ENCODE assay signal across 9 cellular contexts in the genomic region with DNA sequence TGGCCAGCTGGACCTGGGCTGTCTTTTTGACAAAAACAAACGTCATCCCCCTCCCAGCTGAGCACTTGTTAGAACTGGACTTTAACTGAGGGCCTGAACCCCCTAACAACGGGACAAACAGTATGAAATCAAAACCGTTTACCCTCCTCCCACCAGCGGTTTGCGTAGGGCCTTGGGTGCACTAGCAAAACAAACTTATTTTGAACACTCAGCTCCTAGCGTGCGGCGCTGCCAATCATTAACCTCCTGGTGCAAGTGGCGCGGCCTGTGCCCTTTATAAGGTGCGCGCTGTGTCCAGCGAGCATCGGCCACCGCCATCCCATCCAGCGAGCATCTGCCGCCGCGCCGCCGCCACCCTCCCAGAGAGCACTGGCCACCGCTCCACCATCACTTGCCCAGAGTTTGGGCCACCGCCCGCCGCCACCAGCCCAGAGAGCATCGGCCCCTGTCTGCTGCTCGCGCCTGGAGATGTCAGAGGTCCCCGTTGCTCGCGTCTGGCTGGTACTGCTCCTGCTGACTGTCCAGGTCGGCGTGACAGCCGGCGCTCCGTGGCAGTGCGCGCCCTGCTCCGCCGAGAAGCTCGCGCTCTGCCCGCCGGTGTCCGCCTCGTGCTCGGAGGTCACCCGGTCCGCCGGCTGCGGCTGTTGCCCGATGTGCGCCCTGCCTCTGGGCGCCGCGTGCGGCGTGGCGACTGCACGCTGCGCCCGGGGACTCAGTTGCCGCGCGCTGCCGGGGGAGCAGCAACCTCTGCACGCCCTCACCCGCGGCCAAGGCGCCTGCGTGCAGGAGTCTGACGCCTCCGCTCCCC. TPM values are rescaled to one million over a fixed set of nuclear protein-coding genes. Genes with fewer than 3 reads are reported as not detected.
DNase-seq lines count a peak whose midpoint lies in the region; ATAC-seq and TF ChIP-seq lines count a peak whose summit lies in the region.
"Had no signal": no experiment of that assay in that cellular context is flagged by ENCODE, and none has a peak within 500 bp of the region (broad histone marks: within the 10 kb centered on the region; RNA-seq: fewer than 3 reads in every experiment).

A gene (plus strand): TSS at position 304 of the 808 bp plus-strand sequence. CDS start 165 bp downstream, at position 469.

- H2BK12ac ChIP-seq in neuronal stem cell (ENCODE audit: low read length), result no peak within 1 kb of the TSS

- peak within 1 kb of the TSS; percentile 87 for H3K27ac ChIP-seq in PC-9
- H3K27ac ChIP-seq in neuronal stem cell (replicated peaks; ENCODE audit: low read length), result no peak within 1 kb of the TSS
- no peak within 1 kb of the TSS for H3K27ac ChIP-seq in SJCRH30

- CTCF ChIA-PET in PC-9 (lab: Charles Lee), result interaction anchor here (0.6 kb wide), 1 partner anchor 264 kb away, joined by 7 read pairs; no protein-coding TSS in a partner anchor

- BruUV-seq in PC-9 (replicated peaks; lab: Mats Ljungman, UMichigan), result no TSS peak

- DNase-seq in D341Med (ENCODE audit: low spot score) (peak; percentile 52), PC-9 (peak; percentile 40 to 69), fibroblast of pulmonary artery (ENCODE audit: low read depth) (peak; percentile 27), neuronal stem cell (ENCODE audit: low spot score) (peak; percentile 20), SJCRH30 (no peak)
- DNase-seq: NCI-H446 had no signal

- intact Hi-C loops in PC-9 (cut with micrococcal nuclease; ENCODE audit: unreplicated experiment), result no loop called here

- H2BK15ac ChIP-seq in neuronal stem cell (ENCODE audit: low read length), result peak within 1 kb of the TSS; percentile 24

- H2BK5ac ChIP-seq in neuronal stem cell (ENCODE audit: low read length), result no peak within 1 kb of the TSS

- H3K9me3 ChIP-seq in PC-9 (ENCODE audit: insufficient read depth, low read depth) (no peaks in the 10 kb centered on the region), neuronal stem cell (replicated peaks in 1 of 2; ENCODE audit: control insufficient read depth in 2 of 2, insufficient read depth in 1 of 2, low read depth in 1 of 2, low read length in 2 of 2) (peaks cover 0 to 2% of the 10 kb centered on the region in 2 donors), SJCRH30 (replicated peaks) (no peaks in the 10 kb centered on the region)

- no peak within 1 kb of the TSS for H4K8ac ChIP-seq in neuronal stem cell (ENCODE audit: low read depth, low read length)

- POLR2A ChIA-PET in PC-9 (lab: Charles Lee; ENCODE audit: unreplicated experiment), result no interaction called here

- H3K79me1 ChIP-seq in neuronal stem cell (ENCODE audit: low read depth, low read length), result no peaks in the 10 kb centered on the region

- peak within 1 kb of the TSS; percentile 85 for H3K9ac ChIP-seq in neuronal stem cell (ENCODE audit: low read depth, low read length, poor library complexity)

- H3K23ac ChIP-seq in neuronal stem cell (ENCODE audit: low read depth, low read length, poor library complexity), result peak within 1 kb of the TSS; percentile 59

- no CpG with 5 or more reads among the region's 73 CpGs for WGBS in neuronal stem cell (ENCODE audit: extremely low coverage in 2 of 2, insufficient read length in 2 of 2, insufficient replicate concordance in 1 of 2), 2 donors

- no peak within 1 kb of the TSS for H4K91ac ChIP-seq in neuronal stem cell (ENCODE audit: low read depth, low read length, poor library complexity)

- H3K4me1 ChIP-seq in PC-9 (replicated peaks; ENCODE audit: insufficient read depth) (peaks cover 51% of the 10 kb centered on the region), neuronal stem cell (ENCODE audit: control insufficient read depth in 2 of 2, insufficient read depth in 1 of 2, low read depth in 1 of 2, low read length in 2 of 2) (peaks cover 3 to 6% of the 10 kb centered on the region in 2 donors), SJCRH30 (peaks cover 2% of the 10 kb centered on the region; the same call in 1 of the 2 replicates)

- peak within 1 kb of the TSS; percentile 92 for H3K4me2 ChIP-seq in PC-9
- H3K4me2 ChIP-seq in neuronal stem cell (ENCODE audit: insufficient read depth, low read length, poor library complexity, severe bottlenecking), result peak within 1 kb of the TSS; percentile 91

- peaks cover 33% of the 10 kb centered on the region for H3F3A ChIP-seq in PC-9 (ENCODE audit: insufficient read depth, low read depth)

- peak within 1 kb of the TSS; percentile 53 for H3K18ac ChIP-seq in neuronal stem cell (ENCODE audit: low read length)

- H3K14ac ChIP-seq in neuronal stem cell (ENCODE audit: low read length), result peak within 1 kb of the TSS; percentile 27

- TF ChIP-seq CTCF in PC-9 (conservative IDR thresholded peaks at IDR 0.05) (no peak), fibroblast of pulmonary artery (IDR thresholded peaks at IDR 0.05; ENCODE audit: low read length, missing control alignments) (no peak)

- no peak within 1 kb of the TSS for H2BK120ac ChIP-seq in neuronal stem cell (ENCODE audit: low read depth, low read length)

- no peaks in the 10 kb centered on the region for H3K36me3 ChIP-seq in PC-9 (ENCODE audit: low read depth)
- H3K36me3 ChIP-seq in neuronal stem cell (replicated peaks in 1 of 2; ENCODE audit: control insufficient read depth in 2 of 2, insufficient read depth in 2 of 2, low read length in 2 of 2), result no peaks in the 10 kb centered on the region
- no peaks in the 10 kb centered on the region for H3K36me3 ChIP-seq in SJCRH30

- ATAC-seq in GM18907 (IDR thresholded peaks at IDR 0.05; ENCODE audit: unreplicated experiment) (no peak), GM21529 (IDR thresholded peaks at IDR 0.05; ENCODE audit: unreplicated experiment) (no peak), GM19023 (IDR thresholded peaks at IDR 0.05; ENCODE audit: unreplicated experiment) (no peak)

- no peaks in the 10 kb centered on the region for H3K27me3 ChIP-seq in PC-9 (ENCODE audit: insufficient read depth, low read depth)
- H3K27me3 ChIP-seq in neuronal stem cell (ENCODE audit: control insufficient read depth in 3 of 3, insufficient read depth in 3 of 3, low read depth in 1 of 3, low read length in 3 of 3), result peaks cover 0 to 83% (median 33%) of the 10 kb centered on the region in 3 experiments
- H3K27me3 ChIP-seq in SJCRH30, result peaks cover 9% of the 10 kb centered on the region

- H3K4me3 ChIP-seq in PC-9, result peak within 1 kb of the TSS; percentile 73
- peak within 1 kb of the TSS; percentile 39 for H3K4me3 ChIP-seq in fibroblast of pulmonary artery (replicated peaks; ENCODE audit: low read depth, low read length)
- H3K4me3 ChIP-seq in neuronal stem cell (ENCODE audit: low read length in 2 of 2), result peak within 1 kb of the TSS; percentile 34 to 80
- no peak within 1 kb of the TSS for H3K4me3 ChIP-seq in SJCRH30

- H3K4ac ChIP-seq in neuronal stem cell (ENCODE audit: low read length), result no peak within 1 kb of the TSS

- no peaks in the 10 kb centered on the region for H3K9me2 ChIP-seq in PC-9 (ENCODE audit: insufficient read depth)

- H2AFZ ChIP-seq in PC-9, result peak within 1 kb of the TSS; percentile 84
- H2AFZ ChIP-seq in neuronal stem cell (ENCODE audit: low read length), result peak within 1 kb of the TSS; percentile 87

- peaks cover 17% of the 10 kb centered on the region for H3K79me2 ChIP-seq in PC-9 (ENCODE audit: low read depth)

- H4K20me1 ChIP-seq in PC-9 (ENCODE audit: insufficient read depth), result no peaks in the 10 kb centered on the region

- no peak within 1 kb of the TSS for H2AK5ac ChIP-seq in neuronal stem cell (ENCODE audit: low read depth, low read length)

RNA-seq across cellular contexts. Expression of the gene that starts here (rescaled TPM):
- 0.33 and 0.92 TPM in 2 replicates for total RNA-seq in PC-9 (2021)
- polyA plus RNA-seq in neuronal stem cell (2013, experiment 1 of 2), result not detected
- not detected for polyA plus RNA-seq in neuronal stem cell (2013, experiment 2 of 2)
- total RNA-seq in SJCRH30 (2014; rRNA removed; shearing (Covaris generic)), result not detected in 2 replicates

Comparison
In these comparisons a context has a peak if more than half of its experiments do, and no peak if none do; other contexts are left out.
1. Peak in DNase-seq, H3K4me3 ChIP-seq, H3K27ac ChIP-seq and H3K4me2 ChIP-seq in PC-9; RNA of the gene not detected or under 1 TPM.
2. DNase-seq: peak in D341Med (single experiment), fibroblast of pulmonary artery (single experiment) and neuronal stem cell (single experiment); none in SJCRH30 (0 of 2).